In the genomic region with DNA sequence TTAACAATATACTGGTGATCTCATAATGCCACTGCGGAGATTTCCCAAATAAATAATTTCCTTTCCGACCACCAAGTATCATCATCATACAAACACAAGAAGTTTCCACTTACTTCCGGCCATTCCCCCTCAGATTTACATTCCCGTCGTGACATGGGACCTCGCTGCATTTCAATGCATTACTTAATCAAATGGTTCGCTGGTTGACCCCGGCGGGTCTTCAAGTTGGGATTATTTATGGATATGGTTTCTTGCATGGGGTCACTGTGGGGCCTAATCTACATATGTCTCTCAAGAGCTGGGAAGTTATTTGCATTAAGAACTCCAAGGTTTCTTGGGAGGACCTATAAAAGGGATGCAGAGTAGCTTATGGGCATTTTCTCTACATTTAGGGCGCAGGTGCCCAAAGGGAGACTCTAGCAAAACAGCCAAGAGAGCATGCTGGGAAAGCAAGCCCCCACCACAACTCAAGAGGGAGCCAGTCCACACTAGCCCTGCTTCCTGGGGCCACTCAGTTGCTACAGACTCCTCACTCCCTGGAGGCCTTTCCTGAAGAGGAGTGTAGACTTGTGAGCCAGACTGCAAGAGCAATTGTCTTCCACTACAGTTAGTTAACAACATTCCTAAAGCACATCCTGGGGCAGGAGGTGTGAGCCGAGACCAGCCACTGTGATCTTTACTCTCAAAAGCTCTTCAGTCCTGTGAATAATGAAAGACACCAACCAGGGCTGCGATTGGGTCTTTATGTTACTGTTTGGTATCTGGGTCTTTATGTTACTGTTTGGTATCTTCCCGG, we compare ENCODE assay signal across 27 cellular contexts.
DNase-seq lines count a peak whose midpoint lies in the region; ATAC-seq and TF ChIP-seq lines count a peak whose summit lies in the region.
"Had no signal": no experiment of that assay in that cellular context is flagged by ENCODE, and none has a peak within 500 bp of the region (broad histone marks: within the 10 kb centered on the region; RNA-seq: fewer than 3 reads in every experiment).

No MANE protein-coding gene starts in this region.

- H3K4me3 ChIP-seq in NB4 (ENCODE audit: low read depth, low read length) = no peak overlapping the region
- H3K4me3 ChIP-seq in esophagus muscularis mucosa = no peak overlapping the region
- no peak overlapping the region for H3K4me3 ChIP-seq in mucosa of descending colon
- H3K4me3 ChIP-seq: BLaER1 treated with 17β-estradiol and CSF1 and Interleukin-3, amounts not matched to agents 10 nM and 100 nM; hepatocyte; right atrium auricular region; spleen had no signal

- no peak overlapping the region for H3K14ac ChIP-seq in H9 (ENCODE audit: insufficient read depth, low read length)

- H2BK20ac ChIP-seq in H9 (ENCODE audit: low read depth, low read length, poor library complexity, severe bottlenecking) = no peak overlapping the region

- H4K20me1 ChIP-seq in H9 (ENCODE audit: control insufficient read depth, insufficient read depth, insufficient read length) = no peaks in the 10 kb centered on the region
- H4K20me1 ChIP-seq: BLaER1 treated with 17β-estradiol and CSF1 and Interleukin-3, amounts not matched to agents 10 nM and 100 nM had no signal

- no peak for ATAC-seq in mucosa of descending colon
- no peak for ATAC-seq in GM19397 (IDR thresholded peaks at IDR 0.05; ENCODE audit: unreplicated experiment)
- ATAC-seq: Right ventricle myocardium inferior had no signal

- no peaks in the 10 kb centered on the region for H3K79me1 ChIP-seq in H9 (ENCODE audit: insufficient read depth, low read depth, low read length, poor library complexity, severe bottlenecking)

- H3T11ph ChIP-seq in H9 (ENCODE audit: low read length) = no peak overlapping the region

- H4K5ac ChIP-seq in H9 (ENCODE audit: insufficient read length, low read depth, low read length) = no peak overlapping the region

- peak overlapping the region; percentile 56 for H3K18ac ChIP-seq in H9 (ENCODE audit: insufficient read length, low read depth, low read length)

- H2AFZ ChIP-seq in H9 (ENCODE audit: low read length) = no peak overlapping the region
- H2AFZ ChIP-seq: hepatocyte, parathyroid adenoma had no signal

- no peak overlapping the region for H2BK5ac ChIP-seq in H9 (ENCODE audit: insufficient read length, low read length)

- no peak overlapping the region for H2BK120ac ChIP-seq in H9 (ENCODE audit: low read depth, low read length, poor library complexity, severe bottlenecking)

- H3K27me3 Mint-ChIP-seq in H9 (ENCODE audit: low read depth) (no peaks in the 10 kb centered on the region), nephron (ENCODE audit: low read depth) (peaks cover 3% of the 10 kb centered on the region)
- H3K27me3 Mint-ChIP-seq: activated T-cell treated with anti-CD3 and anti-CD28 coated beads, Interleukin-2, amount 50 U/mL, for 24 hours; central memory CD8-positive, alpha-beta T cell; type B pancreatic cell had no signal

- intact Hi-C loops in esophagus muscularis mucosa (cut with DNase I) = no loop called here
- intact Hi-C loops in mucosa of descending colon (cut with DNase I, micrococcal nuclease) = no loop called here

- TF ChIP-seq CTCF in H9 (conservative IDR thresholded peaks at IDR 0.05) (no peak), NB4 (IDR thresholded peaks at IDR 0.05; ENCODE audit: low read depth, low read length) (no peak), esophagus muscularis mucosa (IDR thresholded peaks at IDR 0.05) (no peak), nephron (IDR thresholded peaks at IDR 0.05; ENCODE audit: unreplicated experiment in 3 of 3) (no peak), mucosa of descending colon (IDR thresholded peaks at IDR 0.05) (no peak)

- no peak overlapping the region for H2AK5ac ChIP-seq in H9 (ENCODE audit: insufficient read length, low read length)

- H3K27me3 ChIP-seq in H9 (ENCODE audit: insufficient read depth, low read length) (no peaks in the 10 kb centered on the region), esophagus muscularis mucosa (no peaks in the 10 kb centered on the region)
- H3K27me3 ChIP-seq: BLaER1 treated with 17β-estradiol and CSF1 and Interleukin-3, amounts not matched to agents 10 nM and 100 nM; hepatocyte; right atrium auricular region; spleen had no signal

- H3K23me2 ChIP-seq in H9 (ENCODE audit: insufficient read length, low read depth, low read length, poor library complexity, severe bottlenecking) = no peaks in the 10 kb centered on the region

- H3K4me2 ChIP-seq in H9 (ENCODE audit: insufficient read depth, insufficient read length, low read length) = no peak overlapping the region
- H3K4me2 ChIP-seq: BLaER1 treated with 17β-estradiol and CSF1 and Interleukin-3, amounts not matched to agents 10 nM and 100 nM; hepatocyte had no signal

- H3K4me1 Mint-ChIP-seq in H9 = peaks cover 22 to 29% of the 10 kb centered on the region in 2 experiments
- peaks cover 6% of the 10 kb centered on the region for H3K4me1 Mint-ChIP-seq in nephron
- H3K4me1 Mint-ChIP-seq: central memory CD8-positive, alpha-beta T cell; IgD-negative memory B cell had no signal

- H3K9me3 Mint-ChIP-seq in H9 (peaks cover 3 to 8% of the 10 kb centered on the region in 2 experiments; a peak in 4 of 5 replicates), nephron (peaks cover 4% of the 10 kb centered on the region)
- H3K9me3 Mint-ChIP-seq: activated T-cell treated with anti-CD3 and anti-CD28 coated beads, Interleukin-2, amount 50 U/mL, for 24 hours; central memory CD8-positive, alpha-beta T cell; T-helper 2 cell treated with Interferon-gamma antibody and Interleukin-4, amounts not matched to agents 5 μg/mL and 100 μg/mL, for 36 hours had no signal

- no peak for DNase-seq in H9
- DNase-seq in NB4 (ENCODE audit: low read depth) = peak; percentile 31
- DNase-seq in esophagus muscularis mucosa (ENCODE audit: extremely low spot score) = peak; percentile 89
- no peak for DNase-seq in mucosa of descending colon
- no peak for DNase-seq in activated CD4-positive, alpha-beta T cell treated with anti-CD3 and anti-CD28 coated beads, Interleukin-2, amount 50 U/mL, for 4 hours
- DNase-seq: activated CD4-positive, alpha-beta T cell treated with anti-CD3 and anti-CD28 coated beads for 48 hours; activated T-cell treated with anti-CD3 and anti-CD28 coated beads, Interleukin-2, amount 50 U/mL, for 24 hours; Caco-2; dermis blood vessel endothelial cell; DMS79 treated with DMSO at 0.1 percent for 48 hours; NCI-H2081; NCI-H345; spleen; stimulated activated CD4-positive, alpha-beta T cell treated with anti-CD3 and anti-CD28 coated beads, Interleukin-2, amount 100 ng/mL, for 48 hours; substantia nigra had no signal

- H2BK15ac ChIP-seq in H9 (ENCODE audit: low read depth, low read length) = no peak overlapping the region

- H3K4ac ChIP-seq in H9 (ENCODE audit: low read depth, low read length) = no peak overlapping the region

- H3K36me3 ChIP-seq in esophagus muscularis mucosa = no peaks in the 10 kb centered on the region
- H3K36me3 ChIP-seq in mucosa of descending colon (ENCODE audit: low read depth) = no peaks in the 10 kb centered on the region
- H3K36me3 ChIP-seq: BLaER1 treated with 17β-estradiol and CSF1 and Interleukin-3, amounts not matched to agents 10 nM and 100 nM; right atrium auricular region; spleen had no signal

- H3K9ac ChIP-seq in H9 (ENCODE audit: extremely low read depth, insufficient read length, low read length) = no peak overlapping the region
- H3K9ac ChIP-seq: BLaER1 treated with 17β-estradiol and CSF1 and Interleukin-3, amounts not matched to agents 10 nM and 100 nM; parathyroid adenoma had no signal

- H3K23ac ChIP-seq in H9 (ENCODE audit: insufficient read length, low read depth, low read length) = no peak overlapping the region

- TF ChIP-seq POLR2A in NB4 (IDR thresholded peaks at IDR 0.05; ENCODE audit: extremely low read depth, insufficient read length) = no peak
- TF ChIP-seq POLR2A in esophagus muscularis mucosa (IDR thresholded peaks at IDR 0.05; ENCODE audit: low read depth) = no peak

- no peak overlapping the region for H4K91ac ChIP-seq in H9 (ENCODE audit: insufficient read length, low read depth, low read length)

- no peak overlapping the region for H3K56ac ChIP-seq in H9 (ENCODE audit: insufficient read length, low read depth, low read length)

- H3K4me3 Mint-ChIP-seq in H9 (no peak overlapping the region), nephron (no peak overlapping the region)
- H3K4me3 Mint-ChIP-seq: activated T-cell treated with anti-CD3 and anti-CD28 coated beads, Interleukin-2, amount 50 U/mL, for 24 hours; central memory CD8-positive, alpha-beta T cell; IgD-negative memory B cell; T-helper 2 cell treated with Interferon-gamma antibody and Interleukin-4, amounts not matched to agents 5 μg/mL and 100 μg/mL, for 36 hours; type B pancreatic cell had no signal

- no peak overlapping the region for H3K27ac Mint-ChIP-seq in H9
- peak overlapping the region in 2 of 3 experiments; percentile 21 to 43 for H3K27ac Mint-ChIP-seq in nephron
- H3K27ac Mint-ChIP-seq: activated T-cell treated with anti-CD3 and anti-CD28 coated beads, Interleukin-2, amount 50 U/mL, for 24 hours; IgD-negative memory B cell; T-helper 2 cell treated with Interferon-gamma antibody and Interleukin-4, amounts not matched to agents 5 μg/mL and 100 μg/mL, for 36 hours; type B pancreatic cell had no signal

- TF ChIP-seq EP300 in esophagus muscularis mucosa (IDR thresholded peaks at IDR 0.05) = no peak

- H3K9me3 ChIP-seq in H9 (ENCODE audit: control insufficient read depth, low read depth, low read length) = no peaks in the 10 kb centered on the region
- no peaks in the 10 kb centered on the region for H3K9me3 ChIP-seq in esophagus muscularis mucosa
- H3K9me3 ChIP-seq in mucosa of descending colon = no peaks in the 10 kb centered on the region
- H3K9me3 ChIP-seq: Caco-2, right atrium auricular region had no signal

- WGBS in H9 (ENCODE audit: extremely low coverage, insufficient read length, low lambda C conversion rate) = no CpG with 5 or more reads among the region's 13 CpGs
- 90% methylated on average over 13 of the region's 13 CpGs for WGBS in esophagus muscularis mucosa

- H3K4me1 ChIP-seq in H9 (ENCODE audit: insufficient read depth, low read length) = 0 out of 2 replicates have a peak, but pooled peaks cover 2% of the 10 kb centered on the region
- H3K4me1 ChIP-seq in esophagus muscularis mucosa = no peaks in the 10 kb centered on the region
- H3K4me1 ChIP-seq in mucosa of descending colon (ENCODE audit: low read depth) = no peaks in the 10 kb centered on the region
- H3K4me1 ChIP-seq: BLaER1 treated with 17β-estradiol and CSF1 and Interleukin-3, amounts not matched to agents 10 nM and 100 nM; parathyroid adenoma; right atrium auricular region; spleen had no signal

- H3K27ac ChIP-seq in H9 (ENCODE audit: insufficient read length, low read depth, low read length) (no peak overlapping the region), esophagus muscularis mucosa (replicated peaks in 1 of 4) (no peak overlapping the region)
- H3K27ac ChIP-seq: BLaER1 treated with 17β-estradiol and CSF1 and Interleukin-3, amounts not matched to agents 10 nM and 100 nM; hepatocyte; HL-60; parathyroid adenoma; right atrium auricular region; spleen had no signal

- H3K36me3 Mint-ChIP-seq in H9 (ENCODE audit: insufficient read depth in 1 of 3, low read depth in 3 of 3) (peaks cover 0 to 5% (median 3%) of the 10 kb centered on the region in 3 experiments; a peak in 3 of 7 replicates), nephron (ENCODE audit: low read depth) (no peaks in the 10 kb centered on the region)
- H3K36me3 Mint-ChIP-seq: IgD-negative memory B cell, type B pancreatic cell had no signal

- no peaks in the 10 kb centered on the region for H3K79me2 ChIP-seq in H9 (ENCODE audit: insufficient read depth, low read length)
- H3K79me2 ChIP-seq: hepatocyte, parathyroid adenoma had no signal

- no peak overlapping the region for H2BK12ac ChIP-seq in H9 (ENCODE audit: insufficient read length, low read depth, low read length)

- no peak overlapping the region for H4K8ac ChIP-seq in H9 (replicated peaks; ENCODE audit: insufficient read length, low read depth, low read length)

Comparison
In these comparisons a context has a peak if more than half of its experiments do, and no peak if none do; other contexts are left out.
1. DNase-seq: peak in NB4 (single experiment) and esophagus muscularis mucosa (single experiment); none in H9 (single experiment), mucosa of descending colon (0 of 3) and activated CD4-positive, alpha-beta T cell treated with anti-CD3 and anti-CD28 coated beads, Interleukin-2, amount 50 U/mL, for 4 hours (0 of 2).
2. H3K27ac Mint-ChIP-seq: peak in nephron (2 of 3); none in H9 (0 of 3).